8 cellular contexts compared by ENCODE assay signal in the genomic region with DNA sequence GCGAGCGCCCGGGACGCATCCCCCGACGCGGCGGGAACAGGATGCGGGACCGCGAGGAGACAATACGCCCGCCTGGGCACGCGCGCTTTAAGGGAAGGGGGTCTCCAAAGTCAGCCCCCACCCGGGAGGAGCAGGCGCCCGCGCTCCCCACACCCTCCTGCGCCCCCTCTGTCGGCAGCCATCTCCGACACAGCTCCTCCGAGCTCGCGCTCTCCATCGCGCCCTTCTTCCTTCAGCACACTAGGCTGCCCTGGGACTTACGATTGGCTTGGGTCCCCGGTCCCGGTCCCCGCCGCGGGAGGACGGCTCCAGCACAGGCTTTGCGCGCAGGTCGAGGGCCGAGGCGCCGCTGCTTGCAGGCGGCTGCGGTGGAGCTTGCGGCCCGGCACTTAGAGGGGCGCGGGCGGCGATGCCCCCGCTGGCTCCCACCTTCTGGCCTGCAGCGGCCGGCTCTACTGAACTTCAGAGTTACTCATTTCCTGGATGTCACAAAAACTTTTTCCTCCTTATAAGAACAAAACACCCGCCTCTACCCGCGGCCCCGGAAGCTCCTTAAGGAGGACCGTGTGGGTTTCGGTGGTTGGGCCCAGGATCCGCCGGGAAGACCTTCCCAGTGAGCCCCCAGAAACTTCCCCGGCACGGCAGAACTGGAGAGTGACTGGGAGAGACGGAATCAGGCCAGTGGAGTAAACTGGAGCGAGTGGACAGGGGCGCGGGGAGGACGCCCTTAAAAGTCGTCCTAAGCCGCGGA. TPM values are rescaled to one million over a fixed set of nuclear protein-coding genes. Genes with fewer than 3 reads are reported as not detected.
DNase-seq lines count a peak whose midpoint lies in the region; ATAC-seq and TF ChIP-seq lines count a peak whose summit lies in the region.

A gene with protein sequence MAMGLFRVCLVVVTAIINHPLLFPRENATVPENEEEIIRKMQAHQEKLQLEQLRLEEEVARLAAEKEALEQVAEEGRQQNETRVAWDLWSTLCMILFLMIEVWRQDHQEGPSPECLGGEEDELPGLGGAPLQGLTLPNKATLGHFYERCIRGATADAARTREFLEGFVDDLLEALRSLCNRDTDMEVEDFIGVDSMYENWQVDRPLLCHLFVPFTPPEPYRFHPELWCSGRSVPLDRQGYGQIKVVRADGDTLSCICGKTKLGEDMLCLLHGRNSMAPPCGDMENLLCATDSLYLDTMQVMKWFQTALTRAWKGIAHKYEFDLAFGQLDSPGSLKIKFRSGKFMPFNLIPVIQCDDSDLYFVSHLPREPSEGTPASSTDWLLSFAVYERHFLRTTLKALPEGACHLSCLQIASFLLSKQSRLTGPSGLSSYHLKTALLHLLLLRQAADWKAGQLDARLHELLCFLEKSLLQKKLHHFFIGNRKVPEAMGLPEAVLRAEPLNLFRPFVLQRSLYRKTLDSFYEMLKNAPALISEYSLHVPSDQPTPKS (minus strand): TSS at position 481 of the 751 bp plus-strand sequence. CDS start 22,414 bp downstream, outside the sequence.

- ATAC-seq in GM21576 (IDR thresholded peaks at IDR 0.05; ENCODE audit: unreplicated experiment) = peak; percentile 49

- in situ Hi-C loops in G401 (cut with HindIII; ENCODE audit: low sequenced_read_pairs) (no loop called here), astrocyte of the cerebellum (cut with HindIII; ENCODE audit: low sequenced_read_pairs) (no loop called here)

- peak; percentile 34 for TF ChIP-seq CTCF in astrocyte of the cerebellum (IDR thresholded peaks at IDR 0.05; ENCODE audit: low read depth, low read length, missing control alignments)

- H3K4me3 ChIP-seq in Jurkat, Clone E6-1 (ENCODE audit: low read length) = peak within 1 kb of the TSS; percentile 83
- H3K4me3 ChIP-seq in astrocyte of the cerebellum (ENCODE audit: low read depth, low read length) (peak within 1 kb of the TSS; percentile 85), skeletal muscle cell (ENCODE audit: low read depth, low read length) (peak within 1 kb of the TSS; percentile 91)

- DNase-seq in G401 (ENCODE audit: low spot score) (peak; percentile 39), T-helper 22 cell (ENCODE audit: low read depth) (peak; percentile 62), astrocyte of the cerebellum (ENCODE audit: low read depth) (no peak), hypothalamus (lab: John Stamatoyannopoulos, UW) (peak in 39 of 51 donors; percentile 20 to 90 (median 64)), skeletal muscle cell (ENCODE audit: low read depth) (peak; percentile 57), NCI-H187 (lab: John Stamatoyannopoulos, UW) (no peak)
- DNase-seq in Jurkat, Clone E6-1 (ENCODE audit: low read depth, low spot score) = peak; percentile 81

RNA-seq across cellular contexts. Expression of the gene that starts here (rescaled TPM):
- 4.8 and 6.4 TPM in 2 replicates for total RNA-seq in G401 (2014; rRNA removed; shearing (Covaris generic))
- polyA plus RNA-seq in Jurkat, Clone E6-1 (2012; ENCODE audit: insufficient read depth, insufficient read length) = 9.5 TPM

Comparison
In these comparisons a context has a peak if more than half of its experiments do, and no peak if none do; other contexts are left out.
1. DNase-seq: peak in G401 (single experiment), Jurkat, Clone E6-1 (single experiment), T-helper 22 cell (single experiment), hypothalamus (39 of 51) and skeletal muscle cell (single experiment); none in astrocyte of the cerebellum (single experiment) and NCI-H187 (0 of 2).
2. Peak in every context shown above with its lines, with median percentiles within 50 percentile points of each other: H3K4me3 ChIP-seq.